Comparison of ENCODE assay signal across 1 cellular context in the genomic region with DNA sequence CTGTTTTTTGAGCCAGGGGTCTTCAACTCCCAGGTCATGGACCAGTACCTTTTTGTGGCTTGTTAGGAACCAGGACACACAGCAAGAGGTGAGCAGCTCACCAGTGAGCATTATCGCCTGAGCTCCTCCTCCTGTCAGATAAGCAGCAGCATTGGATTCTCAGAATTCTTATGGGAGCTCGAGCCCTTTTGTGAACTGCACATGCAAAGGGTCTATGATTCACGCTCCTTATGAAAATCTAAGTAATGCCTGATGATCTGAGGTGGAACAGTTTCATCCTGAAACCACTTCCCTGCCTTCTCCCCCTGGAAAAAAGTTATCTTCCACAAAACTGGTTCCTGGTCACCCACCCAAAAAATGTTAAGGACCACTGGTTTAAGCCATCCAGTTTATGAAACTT.
TF ChIP-seq lines count a peak whose summit lies in the region.

No MANE protein-coding gene starts in this region.

TF ChIP-seq in H1, 55 proteins besides CTCF, POLR2A, EP300 and RAD21 (continued from another document):
- TF ChIP-seq JUN (IDR thresholded peaks at IDR 0.05; ENCODE audit: low read depth, low read length) (no peak), GABPA (IDR thresholded peaks at IDR 0.05; ENCODE audit: borderline replicate concordance, insufficient read depth, low read length) (no peak), POU5F1 (IDR thresholded peaks at IDR 0.05; ENCODE audit: low read depth, low read length) (no peak), SUZ12 (IDR thresholded peaks at IDR 0.05; ENCODE audit: low read length) (no peak), HDAC2 (IDR thresholded peaks at IDR 0.05; ENCODE audit: borderline replicate concordance in 1 of 2, low read depth in 2 of 2, low read length in 2 of 2) (no peak), BACH1 (IDR thresholded peaks at IDR 0.05; ENCODE audit: low read length) (no peak), TAF1 (IDR thresholded peaks at IDR 0.05; ENCODE audit: low read depth, low read length) (no peak), JUND (IDR thresholded peaks at IDR 0.05; ENCODE audit: low read length) (no peak), EZH2 (IDR thresholded peaks at IDR 0.05; ENCODE audit: low read depth, low read length, severe bottlenecking) (no peak), TAF7 (optimal IDR thresholded peaks at IDR 0.05; ENCODE audit: borderline replicate concordance, low read depth, low read length) (no peak), NANOG (IDR thresholded peaks at IDR 0.05; ENCODE audit: insufficient read depth, low read depth, low read length, poor library complexity, severe bottlenecking) (no peak), EGR1 (IDR thresholded peaks at IDR 0.05; ENCODE audit: borderline replicate concordance, low read depth, low read length) (no peak)
- TF ChIP-seq, protein P1, sequence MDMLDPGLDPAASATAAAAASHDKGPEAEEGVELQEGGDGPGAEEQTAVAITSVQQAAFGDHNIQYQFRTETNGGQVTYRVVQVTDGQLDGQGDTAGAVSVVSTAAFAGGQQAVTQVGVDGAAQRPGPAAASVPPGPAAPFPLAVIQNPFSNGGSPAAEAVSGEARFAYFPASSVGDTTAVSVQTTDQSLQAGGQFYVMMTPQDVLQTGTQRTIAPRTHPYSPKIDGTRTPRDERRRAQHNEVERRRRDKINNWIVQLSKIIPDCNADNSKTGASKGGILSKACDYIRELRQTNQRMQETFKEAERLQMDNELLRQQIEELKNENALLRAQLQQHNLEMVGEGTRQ (IDR thresholded peaks at IDR 0.05; ENCODE audit: low read length), result no peak
- TF ChIP-seq, protein P2, sequence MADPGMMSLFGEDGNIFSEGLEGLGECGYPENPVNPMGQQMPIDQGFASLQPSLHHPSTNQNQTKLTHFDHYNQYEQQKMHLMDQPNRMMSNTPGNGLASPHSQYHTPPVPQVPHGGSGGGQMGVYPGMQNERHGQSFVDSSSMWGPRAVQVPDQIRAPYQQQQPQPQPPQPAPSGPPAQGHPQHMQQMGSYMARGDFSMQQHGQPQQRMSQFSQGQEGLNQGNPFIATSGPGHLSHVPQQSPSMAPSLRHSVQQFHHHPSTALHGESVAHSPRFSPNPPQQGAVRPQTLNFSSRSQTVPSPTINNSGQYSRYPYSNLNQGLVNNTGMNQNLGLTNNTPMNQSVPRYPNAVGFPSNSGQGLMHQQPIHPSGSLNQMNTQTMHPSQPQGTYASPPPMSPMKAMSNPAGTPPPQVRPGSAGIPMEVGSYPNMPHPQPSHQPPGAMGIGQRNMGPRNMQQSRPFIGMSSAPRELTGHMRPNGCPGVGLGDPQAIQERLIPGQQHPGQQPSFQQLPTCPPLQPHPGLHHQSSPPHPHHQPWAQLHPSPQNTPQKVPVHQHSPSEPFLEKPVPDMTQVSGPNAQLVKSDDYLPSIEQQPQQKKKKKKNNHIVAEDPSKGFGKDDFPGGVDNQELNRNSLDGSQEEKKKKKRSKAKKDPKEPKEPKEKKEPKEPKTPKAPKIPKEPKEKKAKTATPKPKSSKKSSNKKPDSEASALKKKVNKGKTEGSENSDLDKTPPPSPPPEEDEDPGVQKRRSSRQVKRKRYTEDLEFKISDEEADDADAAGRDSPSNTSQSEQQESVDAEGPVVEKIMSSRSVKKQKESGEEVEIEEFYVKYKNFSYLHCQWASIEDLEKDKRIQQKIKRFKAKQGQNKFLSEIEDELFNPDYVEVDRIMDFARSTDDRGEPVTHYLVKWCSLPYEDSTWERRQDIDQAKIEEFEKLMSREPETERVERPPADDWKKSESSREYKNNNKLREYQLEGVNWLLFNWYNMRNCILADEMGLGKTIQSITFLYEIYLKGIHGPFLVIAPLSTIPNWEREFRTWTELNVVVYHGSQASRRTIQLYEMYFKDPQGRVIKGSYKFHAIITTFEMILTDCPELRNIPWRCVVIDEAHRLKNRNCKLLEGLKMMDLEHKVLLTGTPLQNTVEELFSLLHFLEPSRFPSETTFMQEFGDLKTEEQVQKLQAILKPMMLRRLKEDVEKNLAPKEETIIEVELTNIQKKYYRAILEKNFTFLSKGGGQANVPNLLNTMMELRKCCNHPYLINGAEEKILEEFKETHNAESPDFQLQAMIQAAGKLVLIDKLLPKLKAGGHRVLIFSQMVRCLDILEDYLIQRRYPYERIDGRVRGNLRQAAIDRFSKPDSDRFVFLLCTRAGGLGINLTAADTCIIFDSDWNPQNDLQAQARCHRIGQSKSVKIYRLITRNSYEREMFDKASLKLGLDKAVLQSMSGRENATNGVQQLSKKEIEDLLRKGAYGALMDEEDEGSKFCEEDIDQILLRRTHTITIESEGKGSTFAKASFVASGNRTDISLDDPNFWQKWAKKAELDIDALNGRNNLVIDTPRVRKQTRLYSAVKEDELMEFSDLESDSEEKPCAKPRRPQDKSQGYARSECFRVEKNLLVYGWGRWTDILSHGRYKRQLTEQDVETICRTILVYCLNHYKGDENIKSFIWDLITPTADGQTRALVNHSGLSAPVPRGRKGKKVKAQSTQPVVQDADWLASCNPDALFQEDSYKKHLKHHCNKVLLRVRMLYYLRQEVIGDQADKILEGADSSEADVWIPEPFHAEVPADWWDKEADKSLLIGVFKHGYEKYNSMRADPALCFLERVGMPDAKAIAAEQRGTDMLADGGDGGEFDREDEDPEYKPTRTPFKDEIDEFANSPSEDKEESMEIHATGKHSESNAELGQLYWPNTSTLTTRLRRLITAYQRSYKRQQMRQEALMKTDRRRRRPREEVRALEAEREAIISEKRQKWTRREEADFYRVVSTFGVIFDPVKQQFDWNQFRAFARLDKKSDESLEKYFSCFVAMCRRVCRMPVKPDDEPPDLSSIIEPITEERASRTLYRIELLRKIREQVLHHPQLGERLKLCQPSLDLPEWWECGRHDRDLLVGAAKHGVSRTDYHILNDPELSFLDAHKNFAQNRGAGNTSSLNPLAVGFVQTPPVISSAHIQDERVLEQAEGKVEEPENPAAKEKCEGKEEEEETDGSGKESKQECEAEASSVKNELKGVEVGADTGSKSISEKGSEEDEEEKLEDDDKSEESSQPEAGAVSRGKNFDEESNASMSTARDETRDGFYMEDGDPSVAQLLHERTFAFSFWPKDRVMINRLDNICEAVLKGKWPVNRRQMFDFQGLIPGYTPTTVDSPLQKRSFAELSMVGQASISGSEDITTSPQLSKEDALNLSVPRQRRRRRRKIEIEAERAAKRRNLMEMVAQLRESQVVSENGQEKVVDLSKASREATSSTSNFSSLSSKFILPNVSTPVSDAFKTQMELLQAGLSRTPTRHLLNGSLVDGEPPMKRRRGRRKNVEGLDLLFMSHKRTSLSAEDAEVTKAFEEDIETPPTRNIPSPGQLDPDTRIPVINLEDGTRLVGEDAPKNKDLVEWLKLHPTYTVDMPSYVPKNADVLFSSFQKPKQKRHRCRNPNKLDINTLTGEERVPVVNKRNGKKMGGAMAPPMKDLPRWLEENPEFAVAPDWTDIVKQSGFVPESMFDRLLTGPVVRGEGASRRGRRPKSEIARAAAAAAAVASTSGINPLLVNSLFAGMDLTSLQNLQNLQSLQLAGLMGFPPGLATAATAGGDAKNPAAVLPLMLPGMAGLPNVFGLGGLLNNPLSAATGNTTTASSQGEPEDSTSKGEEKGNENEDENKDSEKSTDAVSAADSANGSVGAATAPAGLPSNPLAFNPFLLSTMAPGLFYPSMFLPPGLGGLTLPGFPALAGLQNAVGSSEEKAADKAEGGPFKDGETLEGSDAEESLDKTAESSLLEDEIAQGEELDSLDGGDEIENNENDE (IDR thresholded peaks at IDR 0.05; ENCODE audit: insufficient replicate concordance, low read length), result no peak
TF ChIP-seq in H1: peak in this region for 0.
